ENCODE assay signal across 9 cellular contexts in the genomic region with DNA sequence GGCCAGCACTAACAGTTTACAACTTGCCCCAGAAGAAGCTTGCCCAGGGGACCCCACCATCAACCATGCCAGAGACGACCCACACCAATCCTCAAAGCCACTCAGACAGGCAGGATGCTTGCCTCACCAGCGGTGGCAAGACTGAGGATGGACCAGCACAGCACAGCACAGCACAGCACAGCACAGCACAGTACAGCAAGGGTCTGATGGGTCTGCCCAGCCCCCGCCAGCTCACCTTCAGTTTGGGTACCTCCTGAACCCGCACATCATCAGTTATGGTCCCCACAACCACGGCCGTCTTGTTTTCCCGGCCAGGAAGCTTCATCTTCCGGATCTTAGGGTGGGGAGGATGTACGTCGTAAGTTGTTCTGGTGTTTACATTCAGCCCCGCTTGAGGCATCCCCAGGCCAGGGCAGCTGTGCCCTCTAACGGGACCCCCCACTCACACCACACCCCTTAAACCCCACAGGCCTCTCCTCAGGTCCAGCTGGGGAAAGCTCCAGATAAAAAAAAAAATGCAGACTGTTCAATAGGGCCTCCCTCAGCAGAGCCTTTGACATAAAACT. TPM values are rescaled to one million over a fixed set of nuclear protein-coding genes. Genes with fewer than 3 reads are reported as not detected.
A peak's percentile ranks its signal among the peaks of the same experiment; 100 is the strongest.
DNase-seq lines count a peak whose midpoint lies in the region; ATAC-seq and TF ChIP-seq lines count a peak whose summit lies in the region.
"Had no signal": no experiment of that assay in that cellular context is flagged by ENCODE, and none has a peak within 500 bp of the region (broad histone marks: within the 10 kb centered on the region; RNA-seq: fewer than 3 reads in every experiment).

No MANE protein-coding gene starts in this region.

- no peaks in the 10 kb centered on the region for H3K9me3 ChIP-seq in iPS-15b (ENCODE audit: control insufficient read depth, insufficient read depth, low read length)
- no peaks in the 10 kb centered on the region for H3K9me3 ChIP-seq in suprapubic skin

- TF ChIP-seq POLR2A in suprapubic skin (IDR thresholded peaks at IDR 0.05) = no peak

- H3K27me3 ChIP-seq in iPS-15b (ENCODE audit: control insufficient read depth, insufficient read depth, low read length) (no peaks in the 10 kb centered on the region), suprapubic skin (no peaks in the 10 kb centered on the region)

- peaks cover 41% of the 10 kb centered on the region for H3K36me3 ChIP-seq in iPS-15b (ENCODE audit: control insufficient read depth, insufficient read depth, low read length)
- peaks cover 30% of the 10 kb centered on the region for H3K36me3 ChIP-seq in suprapubic skin

- peak overlapping the region; percentile 88 for H3K27ac ChIP-seq in suprapubic skin

- DNase-seq in activated T-cell treated with anti-CD3 and anti-CD28 coated beads, Interleukin-2, amount 50 U/mL, for 72 hours = no peak
- DNase-seq in activated T-cell treated with anti-CD3 and anti-CD28 coated beads, Interleukin-2, amount 50 U/mL, for 1 hour = no peak
- DNase-seq in suprapubic skin (ENCODE audit: low spot score in 2 of 2) (no peak), SW480 (ENCODE audit: low spot score) (no peak), SKM-1 treated with dmso at 0.1 percent for 144 hours (lab: John Stamatoyannopoulos, UW; ENCODE audit: unreplicated experiment) (no peak)
- DNase-seq: stimulated activated naive CD4-positive, alpha-beta T cell treated with Interleukin-2 at 50 U/mL for 16 hours had no signal

- H3K4me3 Mint-ChIP-seq in activated T-cell treated with anti-CD3 and anti-CD28 coated beads, Interleukin-2, amount 50 U/mL, for 72 hours = peak overlapping the region; percentile 100
- H3K4me3 Mint-ChIP-seq in activated T-helper 17 cell treated with anti-CD3 and anti-CD28 coated beads, Interleukin-2, amount 50 U/mL, for 72 hours = peak overlapping the region; percentile 99

- peaks cover 44% of the 10 kb centered on the region for H3K4me1 Mint-ChIP-seq in activated T-cell treated with anti-CD3 and anti-CD28 coated beads, Interleukin-2, amount 50 U/mL, for 72 hours (ENCODE audit: low read depth)
- H3K4me1 Mint-ChIP-seq in activated T-helper 17 cell treated with anti-CD3 and anti-CD28 coated beads, Interleukin-2, amount 50 U/mL, for 72 hours = peaks cover 5% of the 10 kb centered on the region

- no peaks in the 10 kb centered on the region for H3K9me3 Mint-ChIP-seq in activated T-cell treated with anti-CD3 and anti-CD28 coated beads, Interleukin-2, amount 50 U/mL, for 72 hours
- no peaks in the 10 kb centered on the region for H3K9me3 Mint-ChIP-seq in activated T-helper 17 cell treated with anti-CD3 and anti-CD28 coated beads, Interleukin-2, amount 50 U/mL, for 72 hours

- no peak for TF ChIP-seq CTCF in suprapubic skin (IDR thresholded peaks at IDR 0.05)

- peak overlapping the region; percentile 99 for H3K27ac Mint-ChIP-seq in activated T-cell treated with anti-CD3 and anti-CD28 coated beads, Interleukin-2, amount 50 U/mL, for 72 hours
- peak overlapping the region; percentile 100 for H3K27ac Mint-ChIP-seq in activated T-helper 17 cell treated with anti-CD3 and anti-CD28 coated beads, Interleukin-2, amount 50 U/mL, for 72 hours

- no peak for ATAC-seq in activated T-cell treated with anti-CD3 and anti-CD28 coated beads, Interleukin-2, amount 50 U/mL, for 72 hours (replicated peaks in 1 of 2)
- no peak for ATAC-seq in activated T-helper 17 cell treated with anti-CD3 and anti-CD28 coated beads, Interleukin-2, amount 50 U/mL, for 72 hours (replicated peaks)
- ATAC-seq in HG02588 (IDR thresholded peaks at IDR 0.05; ENCODE audit: unreplicated experiment) = no peak

- no peaks in the 10 kb centered on the region for H3K27me3 Mint-ChIP-seq in activated T-cell treated with anti-CD3 and anti-CD28 coated beads, Interleukin-2, amount 50 U/mL, for 72 hours (ENCODE audit: low read depth)
- no peaks in the 10 kb centered on the region for H3K27me3 Mint-ChIP-seq in activated T-helper 17 cell treated with anti-CD3 and anti-CD28 coated beads, Interleukin-2, amount 50 U/mL, for 72 hours

- H3K9ac ChIP-seq in iPS-15b (ENCODE audit: low read depth, low read length) = no peak overlapping the region

- peak overlapping the region; percentile 98 for H3K4me3 ChIP-seq in iPS-15b (ENCODE audit: low read depth, low read length)
- H3K4me3 ChIP-seq in suprapubic skin = peak overlapping the region; percentile 81

- 69% methylated on average over 10 of the region's 12 CpGs for WGBS in suprapubic skin

- peaks cover 22% of the 10 kb centered on the region for H3K4me1 ChIP-seq in iPS-15b (ENCODE audit: control insufficient read depth, insufficient read depth, low read length)
- peaks cover 57% of the 10 kb centered on the region for H3K4me1 ChIP-seq in suprapubic skin

- TF ChIP-seq EP300 in suprapubic skin (IDR thresholded peaks at IDR 0.05) = no peak

- peaks cover 14 to 30% of the 10 kb centered on the region in 2 donors for H3K36me3 Mint-ChIP-seq in activated T-cell treated with anti-CD3 and anti-CD28 coated beads, Interleukin-2, amount 50 U/mL, for 72 hours (ENCODE audit: insufficient read depth in 2 of 2)
- peaks cover 72% of the 10 kb centered on the region for H3K36me3 Mint-ChIP-seq in activated T-helper 17 cell treated with anti-CD3 and anti-CD28 coated beads, Interleukin-2, amount 50 U/mL, for 72 hours (ENCODE audit: low read depth)

RNA-seq across cellular contexts. Expression of gene FAM83E, which starts 1.7 kb away (rescaled TPM):
- total RNA-seq in activated T-cell treated with anti-CD3 and anti-CD28 coated beads, Interleukin-2, amount 50 U/mL, for 72 hours = 1 to 10 TPM; 7.5 to 8.5 TPM
- total RNA-seq in activated T-helper 17 cell treated with anti-CD3 and anti-CD28 coated beads, Interleukin-2, amount 50 U/mL, for 72 hours = 1 to 10 TPM; 4.6 to 8.6 TPM
- 1 to 10 TPM in 2 of 4 donors, under 1 TPM in 2; 0.87 to 5.1 (median 1.1) TPM for total RNA-seq in suprapubic skin

RNA-seq across cellular contexts. Expression of gene RPL18, which starts 2.4 kb away (rescaled TPM):
- 1,000 to 10,000 TPM; 1,953 to 2,080 TPM for total RNA-seq in activated T-cell treated with anti-CD3 and anti-CD28 coated beads, Interleukin-2, amount 50 U/mL, for 72 hours
- 1,000 to 10,000 TPM; 1,785 to 2,369 TPM for total RNA-seq in activated T-helper 17 cell treated with anti-CD3 and anti-CD28 coated beads, Interleukin-2, amount 50 U/mL, for 72 hours
- total RNA-seq in suprapubic skin = 1,000 to 10,000 TPM; 2,067 to 3,423 (median 3,271) TPM

RNA-seq across cellular contexts. Expression of gene SPHK2, which starts 2.7 kb away (rescaled TPM):
- total RNA-seq in activated T-cell treated with anti-CD3 and anti-CD28 coated beads, Interleukin-2, amount 50 U/mL, for 72 hours = 10 to 100 TPM; 26.9 to 27.2 TPM
- 10 to 100 TPM; 31.3 to 49.3 TPM for total RNA-seq in activated T-helper 17 cell treated with anti-CD3 and anti-CD28 coated beads, Interleukin-2, amount 50 U/mL, for 72 hours
- total RNA-seq in suprapubic skin = 1 to 10 TPM; 3.9 to 9.9 (median 5.6) TPM

RNA-seq across cellular contexts. Expression of gene SPACA4, which starts 10.0 kb away (rescaled TPM):
- not detected for total RNA-seq in activated T-cell treated with anti-CD3 and anti-CD28 coated beads, Interleukin-2, amount 50 U/mL, for 72 hours
- total RNA-seq in activated T-helper 17 cell treated with anti-CD3 and anti-CD28 coated beads, Interleukin-2, amount 50 U/mL, for 72 hours = not detected
- 1 to 10 TPM; 2.1 to 3.6 (median 2.8) TPM for total RNA-seq in suprapubic skin

RNA-seq across cellular contexts. Expression of gene DBP, which starts 20.6 kb away (rescaled TPM):
- 10 to 100 TPM in 1 of 2 donors, 1 to 10 TPM in 1; 8.2 to 13.4 TPM for total RNA-seq in activated T-cell treated with anti-CD3 and anti-CD28 coated beads, Interleukin-2, amount 50 U/mL, for 72 hours
- 1 to 10 TPM; 5.3 to 9.3 TPM for total RNA-seq in activated T-helper 17 cell treated with anti-CD3 and anti-CD28 coated beads, Interleukin-2, amount 50 U/mL, for 72 hours
- total RNA-seq in suprapubic skin = 10 to 100 TPM; 11.2 to 22.3 (median 17.8) TPM
